ENCODE assay signal across 16 cellular contexts in genomic region chrX:40202456-40202855, GRCh38.
DNase-seq lines count a peak whose midpoint lies in the region; ATAC-seq and TF ChIP-seq lines count a peak whose summit lies in the region.
"Had no signal": no experiment of that assay in that cellular context is flagged by ENCODE, and none has a peak within 500 bp of the region (broad histone marks: within the 10 kb centered on the region; RNA-seq: fewer than 3 reads in every experiment).

No MANE protein-coding gene starts in this region.

- no peak for TF ChIP-seq CTCF in WTC11 (IDR thresholded peaks at IDR 0.05)

- ATAC-seq in GM19351 (IDR thresholded peaks at IDR 0.05; ENCODE audit: unreplicated experiment) = peak; percentile 40
- no peak for ATAC-seq in WTC11
- ATAC-seq in HG02840 (IDR thresholded peaks at IDR 0.05; ENCODE audit: low FRiP score, unreplicated experiment) = no peak
- ATAC-seq in HG03139 (IDR thresholded peaks at IDR 0.05; ENCODE audit: unreplicated experiment) = no peak
- ATAC-seq: sciatic nerve, SK-N-SH treated with all-trans-retinoic acid at 6 μM for 48 hours had no signal

- H3K36me3 Mint-ChIP-seq in immature natural killer cell (no peaks in the 10 kb centered on the region), WTC11 (no peaks in the 10 kb centered on the region)

- H3K27me3 Mint-ChIP-seq in immature natural killer cell (ENCODE audit: low read depth in 3 of 3) = peaks cover 2 to 9% (median 3%) of the 10 kb centered on the region in 3 donors
- H3K27me3 Mint-ChIP-seq in WTC11 (ENCODE audit: low read depth) = peaks cover 3% of the 10 kb centered on the region; the same call in 1 of the 2 replicates
- H3K27me3 Mint-ChIP-seq: activated naive CD8-positive, alpha-beta T cell treated with anti-CD3 and anti-CD28 coated beads, Interleukin-2, amount 50 U/mL, for 24 hours had no signal

- no peaks in the 10 kb centered on the region for H3K9me3 Mint-ChIP-seq in immature natural killer cell
- H3K9me3 Mint-ChIP-seq in WTC11 = no peaks in the 10 kb centered on the region
- H3K9me3 Mint-ChIP-seq: activated naive CD8-positive, alpha-beta T cell treated with anti-CD3 and anti-CD28 coated beads, Interleukin-2, amount 50 U/mL, for 24 hours had no signal

- H3K4me3 Mint-ChIP-seq in immature natural killer cell (peak overlapping the region; percentile 55 to 82 (median 75)), WTC11 (no peak overlapping the region)
- H3K4me3 Mint-ChIP-seq: activated naive CD8-positive, alpha-beta T cell treated with anti-CD3 and anti-CD28 coated beads, Interleukin-2, amount 50 U/mL, for 24 hours had no signal

- H3K4me1 Mint-ChIP-seq in immature natural killer cell (peaks cover 22 to 23% of the 10 kb centered on the region in 2 donors), WTC11 (peaks cover 10% of the 10 kb centered on the region; the same call in 1 of the 2 replicates)

- CTCF ChIA-PET in WTC11 (lab: Charles Lee) = no interaction called here

- peak; percentile 52 for DNase-seq in GDM1 (lab: John Stamatoyannopoulos, UW)
- peak; percentile 25 for DNase-seq in NOMO-1 treated with dmso at 0.1 percent for 144 hours (lab: John Stamatoyannopoulos, UW; ENCODE audit: unreplicated experiment)
- DNase-seq in immature natural killer cell = peak; percentile 58 to 65 (median 64)
- no peak for DNase-seq in WTC11 (ENCODE audit: low spot score)
- DNase-seq in DMS 273 treated with DMSO at 0.1 percent for 48 hours (lab: John Stamatoyannopoulos, UW) = no peak
- DNase-seq: activated CD8-positive, alpha-beta memory T cell treated with anti-CD3 and anti-CD28 coated beads, Interleukin-2, amount 50 U/mL, for 4 hours; activated naive CD8-positive, alpha-beta T cell treated with anti-CD3 and anti-CD28 coated beads, Interleukin-2, amount 50 U/mL, for 24 hours; effector CD4-positive, alpha-beta T cell; NCI-H1436; PC-9; stimulated activated CD4-positive, alpha-beta T cell treated with anti-CD3 and anti-CD28 coated beads, Interleukin-4, amount 100 ng/mL, for 24 hours had no signal

- peak overlapping the region; percentile 71 to 93 (median 84) for H3K27ac Mint-ChIP-seq in immature natural killer cell
- H3K27ac Mint-ChIP-seq in WTC11 = no peak overlapping the region
- H3K27ac Mint-ChIP-seq: activated naive CD8-positive, alpha-beta T cell treated with anti-CD3 and anti-CD28 coated beads, Interleukin-2, amount 50 U/mL, for 24 hours had no signal

- POLR2A ChIA-PET in WTC11 (lab: Charles Lee) = no interaction called here

TF ChIP-seq in WTC11, 78 proteins besides CTCF, POLR2A, EP300 and RAD21:
- TF ChIP-seq, protein P1, sequence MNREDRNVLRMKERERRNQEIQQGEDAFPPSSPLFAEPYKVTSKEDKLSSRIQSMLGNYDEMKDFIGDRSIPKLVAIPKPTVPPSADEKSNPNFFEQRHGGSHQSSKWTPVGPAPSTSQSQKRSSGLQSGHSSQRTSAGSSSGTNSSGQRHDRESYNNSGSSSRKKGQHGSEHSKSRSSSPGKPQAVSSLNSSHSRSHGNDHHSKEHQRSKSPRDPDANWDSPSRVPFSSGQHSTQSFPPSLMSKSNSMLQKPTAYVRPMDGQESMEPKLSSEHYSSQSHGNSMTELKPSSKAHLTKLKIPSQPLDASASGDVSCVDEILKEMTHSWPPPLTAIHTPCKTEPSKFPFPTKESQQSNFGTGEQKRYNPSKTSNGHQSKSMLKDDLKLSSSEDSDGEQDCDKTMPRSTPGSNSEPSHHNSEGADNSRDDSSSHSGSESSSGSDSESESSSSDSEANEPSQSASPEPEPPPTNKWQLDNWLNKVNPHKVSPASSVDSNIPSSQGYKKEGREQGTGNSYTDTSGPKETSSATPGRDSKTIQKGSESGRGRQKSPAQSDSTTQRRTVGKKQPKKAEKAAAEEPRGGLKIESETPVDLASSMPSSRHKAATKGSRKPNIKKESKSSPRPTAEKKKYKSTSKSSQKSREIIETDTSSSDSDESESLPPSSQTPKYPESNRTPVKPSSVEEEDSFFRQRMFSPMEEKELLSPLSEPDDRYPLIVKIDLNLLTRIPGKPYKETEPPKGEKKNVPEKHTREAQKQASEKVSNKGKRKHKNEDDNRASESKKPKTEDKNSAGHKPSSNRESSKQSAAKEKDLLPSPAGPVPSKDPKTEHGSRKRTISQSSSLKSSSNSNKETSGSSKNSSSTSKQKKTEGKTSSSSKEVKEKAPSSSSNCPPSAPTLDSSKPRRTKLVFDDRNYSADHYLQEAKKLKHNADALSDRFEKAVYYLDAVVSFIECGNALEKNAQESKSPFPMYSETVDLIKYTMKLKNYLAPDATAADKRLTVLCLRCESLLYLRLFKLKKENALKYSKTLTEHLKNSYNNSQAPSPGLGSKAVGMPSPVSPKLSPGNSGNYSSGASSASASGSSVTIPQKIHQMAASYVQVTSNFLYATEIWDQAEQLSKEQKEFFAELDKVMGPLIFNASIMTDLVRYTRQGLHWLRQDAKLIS (CRISPR knock-in tag; IDR thresholded peaks at IDR 0.05; ENCODE audit: borderline replicate concordance) = no peak
TF ChIP-seq in WTC11: peak in this region for 0.

Comparison
In these comparisons a context has a peak if more than half of its experiments do, and no peak if none do; other contexts are left out.
1. DNase-seq: peak in GDM1 (single experiment), NOMO-1 treated with dmso at 0.1 percent for 144 hours (single experiment) and immature natural killer cell (3 of 3); none in WTC11 (single experiment) and DMS 273 treated with DMSO at 0.1 percent for 48 hours (single experiment).